In genomic region chr20:38961530-38962043, GRCh38 we compare ENCODE assay signal across 1 cellular context.
TF ChIP-seq lines count a peak whose summit lies in the region.

No MANE protein-coding gene starts in this region.

TF ChIP-seq in A549, 52 proteins besides CTCF, POLR2A, EP300 and RAD21 (continued from another document):
- TF ChIP-seq, protein P1, sequence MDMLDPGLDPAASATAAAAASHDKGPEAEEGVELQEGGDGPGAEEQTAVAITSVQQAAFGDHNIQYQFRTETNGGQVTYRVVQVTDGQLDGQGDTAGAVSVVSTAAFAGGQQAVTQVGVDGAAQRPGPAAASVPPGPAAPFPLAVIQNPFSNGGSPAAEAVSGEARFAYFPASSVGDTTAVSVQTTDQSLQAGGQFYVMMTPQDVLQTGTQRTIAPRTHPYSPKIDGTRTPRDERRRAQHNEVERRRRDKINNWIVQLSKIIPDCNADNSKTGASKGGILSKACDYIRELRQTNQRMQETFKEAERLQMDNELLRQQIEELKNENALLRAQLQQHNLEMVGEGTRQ (IDR thresholded peaks at IDR 0.05) = no peak
- TF ChIP-seq CBX8 (IDR thresholded peaks at IDR 0.05) (no peak), HOXA7 (CRISPR knock-in tag; IDR thresholded peaks at IDR 0.05) (0 out of 2 replicates have a peak, but pooled peaks have one; percentile 22), CHD2 (IDR thresholded peaks at IDR 0.05; ENCODE audit: low read length, partially characterized antibody) (no peak), KDM5A (IDR thresholded peaks at IDR 0.05) (no peak), FOXS1 (CRISPR knock-in tag; IDR thresholded peaks at IDR 0.05) (no peak), NPAS2 (CRISPR knock-in tag; IDR thresholded peaks at IDR 0.05; ENCODE audit: borderline replicate concordance) (no peak), TP53 (CRISPR knock-in tag; IDR thresholded peaks at IDR 0.05) (no peak), HOXB5 (CRISPR knock-in tag; IDR thresholded peaks at IDR 0.05) (no peak), HDAC2 (IDR thresholded peaks at IDR 0.05) (no peak), RARB (CRISPR knock-in tag; IDR thresholded peaks at IDR 0.05) (no peak)
- TF ChIP-seq, protein P2, sequence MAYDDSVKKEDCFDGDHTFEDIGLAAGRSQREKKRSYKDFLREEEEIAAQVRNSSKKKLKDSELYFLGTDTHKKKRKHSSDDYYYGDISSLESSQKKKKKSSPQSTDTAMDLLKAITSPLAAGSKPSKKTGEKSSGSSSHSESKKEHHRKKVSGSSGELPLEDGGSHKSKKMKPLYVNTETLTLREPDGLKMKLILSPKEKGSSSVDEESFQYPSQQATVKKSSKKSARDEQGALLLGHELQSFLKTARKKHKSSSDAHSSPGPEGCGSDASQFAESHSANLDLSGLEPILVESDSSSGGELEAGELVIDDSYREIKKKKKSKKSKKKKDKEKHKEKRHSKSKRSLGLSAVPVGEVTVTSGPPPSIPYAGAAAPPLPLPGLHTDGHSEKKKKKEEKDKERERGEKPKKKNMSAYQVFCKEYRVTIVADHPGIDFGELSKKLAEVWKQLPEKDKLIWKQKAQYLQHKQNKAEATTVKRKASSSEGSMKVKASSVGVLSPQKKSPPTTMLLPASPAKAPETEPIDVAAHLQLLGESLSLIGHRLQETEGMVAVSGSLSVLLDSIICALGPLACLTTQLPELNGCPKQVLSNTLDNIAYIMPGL (CRISPR knock-in tag; IDR thresholded peaks at IDR 0.05; ENCODE audit: borderline replicate concordance) = no peak
